ENCODE assay signal across 12 cellular contexts in genomic region chr6:41728073-41728936, GRCh38. TPM values are rescaled to one million over a fixed set of nuclear protein-coding genes. Genes with fewer than 3 reads are reported as not detected.
DNase-seq lines count a peak whose midpoint lies in the region; ATAC-seq and TF ChIP-seq lines count a peak whose summit lies in the region.
"Had no signal": no experiment of that assay in that cellular context is flagged by ENCODE, and none has a peak within 500 bp of the region (broad histone marks: within the 10 kb centered on the region; RNA-seq: fewer than 3 reads in every experiment).

No MANE protein-coding gene starts in this region.

- 89 to 96% methylated on average over 14 to 19 of the region's 19 CpGs for WGBS in endodermal cell (ENCODE audit: insufficient coverage in 1 of 2, insufficient read length in 1 of 2), 2 experiments

- H3K27ac ChIP-seq in Peyer's patch (peak overlapping the region; percentile 44 to 99 (median 86)), endodermal cell (ENCODE audit: low read depth, low read length) (no peak overlapping the region)
- H3K27ac ChIP-seq: SJSA1 had no signal

- TF ChIP-seq CTCF in Peyer's patch (IDR thresholded peaks at IDR 0.05) = no peak
- no peak for TF ChIP-seq CTCF in endodermal cell (conservative IDR thresholded peaks at IDR 0.05)

- H3K4me1 ChIP-seq in Peyer's patch (peaks cover 4 to 47% (median 18%) of the 10 kb centered on the region in 4 donors), endodermal cell (ENCODE audit: control insufficient read depth, insufficient read depth, low read length) (peaks cover 3% of the 10 kb centered on the region)

- H3K9ac ChIP-seq in endodermal cell (ENCODE audit: extremely low read depth, low read length, poor library complexity, severe bottlenecking) = no peak overlapping the region

- DNase-seq in NCI-H1105 (lab: John Stamatoyannopoulos, UW) = peak; percentile 62
- peak; percentile 67 to 92 (median 87) for DNase-seq in Peyer's patch
- peak in 2 of 3 donors; percentile 33 to 34 for DNase-seq in immature natural killer cell
- DNase-seq in stimulated activated effector memory CD8-positive, alpha-beta T cell treated with anti-CD3 and anti-CD28 coated beads, Interleukin-12 subunit alpha, Interleukin-12 subunit beta, amount 100 ng/mL, for 72 hours (ENCODE audit: low spot score in 2 of 2) = no peak
- no peak for DNase-seq in endodermal cell
- DNase-seq in GM19238 (ENCODE audit: insufficient read length, low spot score) = no peak
- DNase-seq: activated CD8-positive, alpha-beta T cell treated with anti-CD3 and anti-CD28 coated beads, Interleukin-2, amount 10 ng/mL, durations not matched to agents 7 days and 5 days; foreskin melanocyte had no signal

- H3K27me3 ChIP-seq in Peyer's patch (no peaks in the 10 kb centered on the region), endodermal cell (ENCODE audit: control insufficient read depth, insufficient read depth, low read length, poor library complexity, severe bottlenecking) (peaks cover 10% of the 10 kb centered on the region)
- H3K27me3 ChIP-seq: SJSA1 had no signal

- H3K36me3 Mint-ChIP-seq in immature natural killer cell (peaks cover 0 to 4% (median 0%) of the 10 kb centered on the region in 3 donors), endodermal cell (ENCODE audit: low read depth) (no peaks in the 10 kb centered on the region)
- H3K36me3 Mint-ChIP-seq in stimulated activated effector memory CD8-positive, alpha-beta T cell treated with anti-CD3 and anti-CD28 coated beads, Interleukin-12 subunit alpha, Interleukin-12 subunit beta, amount 100 ng/mL, for 72 hours = peaks cover 13% of the 10 kb centered on the region

- no peak for TF ChIP-seq POLR2A in Peyer's patch (IDR thresholded peaks at IDR 0.05)

- H3K27ac Mint-ChIP-seq in immature natural killer cell = peak overlapping the region; percentile 92 to 98 (median 95)
- H3K27ac Mint-ChIP-seq in stimulated activated effector memory CD8-positive, alpha-beta T cell treated with anti-CD3 and anti-CD28 coated beads, Interleukin-12 subunit alpha, Interleukin-12 subunit beta, amount 100 ng/mL, for 72 hours = peak overlapping the region; percentile 89
- H3K27ac Mint-ChIP-seq in endodermal cell = no peak overlapping the region

- H3K4me3 Mint-ChIP-seq in immature natural killer cell = peak overlapping the region; percentile 85 to 93 (median 91)
- peak overlapping the region; percentile 42 for H3K4me3 Mint-ChIP-seq in stimulated activated effector memory CD8-positive, alpha-beta T cell treated with anti-CD3 and anti-CD28 coated beads, Interleukin-12 subunit alpha, Interleukin-12 subunit beta, amount 100 ng/mL, for 72 hours
- H3K4me3 Mint-ChIP-seq in endodermal cell = no peak overlapping the region
- H3K4me3 Mint-ChIP-seq: activated CD8-positive, alpha-beta T cell treated with anti-CD3 and anti-CD28 coated beads, Interleukin-2, amount 10 ng/mL, durations not matched to agents 7 days and 5 days had no signal

- H3K36me3 ChIP-seq in Peyer's patch (no peaks in the 10 kb centered on the region), endodermal cell (ENCODE audit: control insufficient read depth, insufficient read depth, low read length) (no peaks in the 10 kb centered on the region)
- H3K36me3 ChIP-seq: SJSA1 had no signal

- ATAC-seq in stimulated activated effector memory CD8-positive, alpha-beta T cell treated with anti-CD3 and anti-CD28 coated beads, Interleukin-12 subunit alpha, Interleukin-12 subunit beta, amount 100 ng/mL, for 72 hours = no peak
- no peak for ATAC-seq in HG03095 (IDR thresholded peaks at IDR 0.05; ENCODE audit: unreplicated experiment)
- ATAC-seq in GM21381 (IDR thresholded peaks at IDR 0.05; ENCODE audit: unreplicated experiment) = no peak
- ATAC-seq: activated CD8-positive, alpha-beta T cell treated with anti-CD3 and anti-CD28 coated beads, Interleukin-2, amount 10 ng/mL, durations not matched to agents 7 days and 5 days; K562 had no signal

- H3K4me1 Mint-ChIP-seq in immature natural killer cell (peaks cover 99 to 100% of the 10 kb centered on the region in 2 donors), endodermal cell (peaks cover 15% of the 10 kb centered on the region)
- peaks cover 74% of the 10 kb centered on the region for H3K4me1 Mint-ChIP-seq in stimulated activated effector memory CD8-positive, alpha-beta T cell treated with anti-CD3 and anti-CD28 coated beads, Interleukin-12 subunit alpha, Interleukin-12 subunit beta, amount 100 ng/mL, for 72 hours

- H3K4me3 ChIP-seq in Peyer's patch (peak overlapping the region in 2 of 4 donors; percentile 5 to 97), endodermal cell (ENCODE audit: low read length) (no peak overlapping the region)
- H3K4me3 ChIP-seq: K562, SJSA1 had no signal

- H3K27me3 Mint-ChIP-seq in immature natural killer cell (ENCODE audit: low read depth in 3 of 3) = peaks cover 4 to 25% (median 5%) of the 10 kb centered on the region in 3 donors
- peaks cover 12% of the 10 kb centered on the region for H3K27me3 Mint-ChIP-seq in endodermal cell (ENCODE audit: insufficient read depth)

- H3K9me3 Mint-ChIP-seq in immature natural killer cell = no peaks in the 10 kb centered on the region
- H3K9me3 Mint-ChIP-seq in stimulated activated effector memory CD8-positive, alpha-beta T cell treated with anti-CD3 and anti-CD28 coated beads, Interleukin-12 subunit alpha, Interleukin-12 subunit beta, amount 100 ng/mL, for 72 hours = no peaks in the 10 kb centered on the region
- no peaks in the 10 kb centered on the region for H3K9me3 Mint-ChIP-seq in endodermal cell

- no peaks in the 10 kb centered on the region for H3K9me3 ChIP-seq in Peyer's patch
- H3K9me3 ChIP-seq in endodermal cell (ENCODE audit: control insufficient read depth, low read length) = no peaks in the 10 kb centered on the region
- H3K9me3 ChIP-seq: SJSA1 had no signal

RNA-seq across cellular contexts. Expression of gene TFEB, which starts 7.1 kb away (rescaled TPM):
- 10 to 100 TPM; 17.6 to 47.9 (median 22.9) TPM for total RNA-seq in Peyer's patch
- 10 to 100 TPM; 18.9 to 62.3 (median 23.9) TPM for polyA plus RNA-seq in immature natural killer cell
- total RNA-seq in endodermal cell = under 1 TPM in 1 of 2 donors, not detected in 1; 0.24 TPM
- 1.2 TPM for polyA plus RNA-seq in endodermal cell (2013, experiment 1 of 2)
- polyA plus RNA-seq in endodermal cell (2013, experiment 2 of 2) = 0.99 TPM

RNA-seq across cellular contexts. Expression of gene PGC, which starts 18.9 kb away (rescaled TPM):
- not detected for total RNA-seq in Peyer's patch
- polyA plus RNA-seq in immature natural killer cell = not detected
- not detected for total RNA-seq in endodermal cell
- not detected for polyA plus RNA-seq in endodermal cell (2013, experiment 1 of 2)
- polyA plus RNA-seq in endodermal cell (2013, experiment 2 of 2) = not detected
- total RNA-seq: activated CD8-positive, alpha-beta T cell treated with anti-CD3 and anti-CD28 coated beads, Interleukin-2, amount 10 ng/mL, durations not matched to agents 7 days and 5 days; SJSA1 had no signal

RNA-seq across cellular contexts. Expression of gene FRS3, which starts 51.4 kb away (rescaled TPM):
- total RNA-seq in Peyer's patch (1 to 10 TPM; 3.5 to 8.3 (median 6.5) TPM), endodermal cell (10 to 100 TPM in 1 of 2 donors, 1 to 10 TPM in 1; 7.5 to 12.0 TPM)
- polyA plus RNA-seq in immature natural killer cell = 1 to 10 TPM in 1 of 3 donors, under 1 TPM in 1, not detected in 1; 0.80 to 2.1 TPM
- 8.3 TPM for polyA plus RNA-seq in endodermal cell (2013, experiment 1 of 2)
- 9.7 TPM for polyA plus RNA-seq in endodermal cell (2013, experiment 2 of 2)

RNA-seq across cellular contexts. Expression of gene PRICKLE4, which starts 52.3 kb away (rescaled TPM):
- 10 to 100 TPM in 3 of 4 donors, 1 to 10 TPM in 1; 3.8 to 23.4 (median 16.8) TPM for total RNA-seq in Peyer's patch
- polyA plus RNA-seq in immature natural killer cell = not detected
- total RNA-seq in endodermal cell = 1 to 10 TPM; 2.6 to 3.6 TPM
- 0.71 TPM for polyA plus RNA-seq in endodermal cell (2013, experiment 1 of 2)
- not detected for polyA plus RNA-seq in endodermal cell (2013, experiment 2 of 2)
- total RNA-seq: SJSA1 had no signal

RNA-seq across cellular contexts. Expression of gene TOMM6, which starts 59.2 kb away (rescaled TPM):
- total RNA-seq in Peyer's patch (10 to 100 TPM; 36.7 to 72.6 (median 62.4) TPM), endodermal cell (100 to 1,000 TPM; 207 to 212 TPM)
- 100 to 1,000 TPM; 291 to 367 (median 304) TPM for polyA plus RNA-seq in immature natural killer cell
- 298 TPM for polyA plus RNA-seq in endodermal cell (2013, experiment 1 of 2)
- 256 TPM for polyA plus RNA-seq in endodermal cell (2013, experiment 2 of 2)

Comparison
In these comparisons a context has a peak if more than half of its experiments do, and no peak if none do; other contexts are left out.
1. DNase-seq: peak in NCI-H1105 (single experiment), Peyer's patch (3 of 3) and immature natural killer cell (2 of 3); none in stimulated activated effector memory CD8-positive, alpha-beta T cell treated with anti-CD3 and anti-CD28 coated beads, Interleukin-12 subunit alpha, Interleukin-12 subunit beta, amount 100 ng/mL, for 72 hours (0 of 2), endodermal cell (single experiment) and GM19238 (single experiment).
2. RNA of gene TFEB, which starts 7.1 kb away (total RNA-seq): 17.6 to 47.9 TPM in Peyer's patch; 0.24 TPM in endodermal cell; every median in the first group is over 10 times any median in the second.